12 cellular contexts compared by ENCODE assay signal in the genomic region with DNA sequence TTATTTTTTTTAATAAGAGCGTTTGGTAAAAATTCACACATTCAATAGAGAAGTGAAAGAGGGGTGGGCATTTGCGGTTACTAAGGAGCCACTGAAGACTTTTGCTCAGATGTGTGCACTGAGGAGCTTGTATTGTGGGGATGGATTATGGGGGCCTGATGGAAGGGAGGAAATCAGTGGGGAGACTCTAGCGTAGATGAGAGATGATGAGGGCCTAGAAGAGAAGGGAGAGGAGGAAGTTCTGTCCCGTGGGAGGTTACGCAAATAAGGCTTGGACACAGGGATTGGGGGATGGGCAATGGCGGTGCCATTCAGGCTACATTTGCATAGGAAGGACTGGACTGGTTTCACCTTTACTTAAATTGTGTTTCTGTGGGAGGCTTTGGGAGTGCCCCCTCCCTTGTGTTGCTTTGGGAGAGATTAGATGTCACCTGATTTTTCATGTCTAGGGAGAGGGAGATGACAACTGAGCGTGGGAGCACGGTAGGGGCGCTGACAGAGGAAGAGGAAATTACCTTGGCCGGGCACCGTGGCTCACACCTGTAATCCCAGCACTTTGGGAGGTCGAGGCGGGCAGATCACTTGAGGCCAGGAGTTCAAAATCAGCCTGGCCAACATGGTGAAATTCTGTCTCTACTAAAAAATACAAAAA. TPM values are rescaled to one million over a fixed set of nuclear protein-coding genes. Genes with fewer than 3 reads are reported as not detected.
DNase-seq lines count a peak whose midpoint lies in the region; ATAC-seq and TF ChIP-seq lines count a peak whose summit lies in the region.
"Had no signal": no experiment of that assay in that cellular context is flagged by ENCODE, and none has a peak within 500 bp of the region (broad histone marks: within the 10 kb centered on the region; RNA-seq: fewer than 3 reads in every experiment).

No MANE protein-coding gene starts in this region.

- CTCF ChIA-PET in CD8-positive, alpha-beta memory T cell (lab: Charles Lee): interaction anchor here (1.0 to 1.6 kb wide), 5 partner anchors 9 to 24 kb away, joined by 3 to 4 read pairs (median 3); no protein-coding TSS in a partner anchor

- H3K36me3 Mint-ChIP-seq in CD8-positive, alpha-beta memory T cell: peaks cover 0 to 4% (median 0%) of the 10 kb centered on the region in 3 donors
- no peaks in the 10 kb centered on the region for H3K36me3 Mint-ChIP-seq in nephron (ENCODE audit: low read depth)

- H3K79me2 ChIP-seq in MM.1S (ENCODE audit: low read length): no peaks in the 10 kb centered on the region

- H3K4me3 ChIP-seq in CD8-positive, alpha-beta memory T cell (ENCODE audit: low read length): no peak overlapping the region
- H3K4me3 ChIP-seq in MM.1S (ENCODE audit: low read length) (no peak overlapping the region), adrenal gland (no peak overlapping the region)
- H3K4me3 ChIP-seq: coronary artery had no signal

- no peaks in the 10 kb centered on the region for H3K36me3 ChIP-seq in CD8-positive, alpha-beta memory T cell (ENCODE audit: insufficient read depth, low read length)
- H3K36me3 ChIP-seq in MM.1S (replicated peaks; ENCODE audit: insufficient read depth, low read length) (no peaks in the 10 kb centered on the region), adrenal gland (replicated peaks in 1 of 2) (no peaks in the 10 kb centered on the region)

- H3K9me3 Mint-ChIP-seq in CD8-positive, alpha-beta memory T cell: no peaks in the 10 kb centered on the region
- H3K9me3 Mint-ChIP-seq in nephron: no peaks in the 10 kb centered on the region

- peaks cover 18 to 28% (median 20%) of the 10 kb centered on the region in 3 donors for H3K4me1 Mint-ChIP-seq in CD8-positive, alpha-beta memory T cell
- H3K4me1 Mint-ChIP-seq in nephron: peaks cover 15% of the 10 kb centered on the region

- H3K27ac ChIP-seq in CD8-positive, alpha-beta memory T cell (ENCODE audit: low read depth, low read length): no peak overlapping the region
- H3K27ac ChIP-seq in MM.1S (ENCODE audit: low read length) (no peak overlapping the region), adrenal gland (peak overlapping the region in 1 of 5 donors; percentile 39)
- H3K27ac ChIP-seq: coronary artery had no signal

- POLR2A ChIA-PET in CD8-positive, alpha-beta memory T cell (lab: Charles Lee): interaction anchor here (1.4 kb wide), 1 partner anchor 11 kb away, joined by 4 read pairs; no protein-coding TSS in a partner anchor

- WGBS in adrenal gland, 4 donors: 56 to 62% (median 60%) methylated on average over 13 of the region's 13 CpGs

- H3F3A ChIP-seq in MM.1S (ENCODE audit: insufficient read depth, low read length): peaks cover 9% of the 10 kb centered on the region

- H4K20me1 ChIP-seq in MM.1S (ENCODE audit: insufficient read depth, low read length): no peaks in the 10 kb centered on the region

- H3K27ac Mint-ChIP-seq in CD8-positive, alpha-beta memory T cell: peak overlapping the region in 3 of 8 donors; percentile 6 to 76 (median 61)
- H3K27ac Mint-ChIP-seq in nephron: peak overlapping the region in 2 of 3 experiments; percentile 3 to 5

- no peak for TF ChIP-seq CTCF in MM.1S (IDR thresholded peaks at IDR 0.05; ENCODE audit: low read length)
- TF ChIP-seq CTCF in adrenal gland (IDR thresholded peaks at IDR 0.05): no peak
- TF ChIP-seq CTCF in nephron (IDR thresholded peaks at IDR 0.05; ENCODE audit: unreplicated experiment in 3 of 3): no peak

- H3K9me2 ChIP-seq in MM.1S (replicated peaks; ENCODE audit: insufficient read depth, low read length): no peaks in the 10 kb centered on the region

- no peak for DNase-seq in CD8-positive, alpha-beta memory T cell
- DNase-seq in MM.1S (no peak), adrenal gland (peak; percentile 34 to 66 (median 44)), middle frontal gyrus (ENCODE audit: extremely low spot score, low spot score) (no peak), retina (no peak)
- DNase-seq in stimulated activated naive CD4-positive, alpha-beta T cell (lab: John Stamatoyannopoulos, UW): no peak
- DNase-seq: activated T-cell treated with anti-CD3 and anti-CD28 coated beads, Interleukin-2, amount 50 U/mL, for 1 hour had no signal

- peak overlapping the region; percentile 1; the same call in 1 of the 2 replicates for H3K4me2 ChIP-seq in MM.1S (ENCODE audit: low read depth, low read length)

- peaks cover 9% of the 10 kb centered on the region for H3K4me1 ChIP-seq in CD8-positive, alpha-beta memory T cell (ENCODE audit: insufficient read depth, low read length)
- 0 out of 2 replicates have a peak, but pooled peaks cover 5% of the 10 kb centered on the region for H3K4me1 ChIP-seq in MM.1S (ENCODE audit: low read length)
- peaks cover 0 to 10% of the 10 kb centered on the region in 2 donors for H3K4me1 ChIP-seq in adrenal gland (replicated peaks in 1 of 2)

- no peak overlapping the region for H3K9ac ChIP-seq in MM.1S (ENCODE audit: low read length)

- H3K9me3 ChIP-seq in CD8-positive, alpha-beta memory T cell (ENCODE audit: low read length): no peaks in the 10 kb centered on the region
- H3K9me3 ChIP-seq in MM.1S (replicated peaks; ENCODE audit: insufficient read depth, low read length): no peaks in the 10 kb centered on the region
- H3K9me3 ChIP-seq in adrenal gland (replicated peaks in 1 of 3): no peaks in the 10 kb centered on the region

- no peak for TF ChIP-seq POLR2A in adrenal gland (IDR thresholded peaks at IDR 0.05)

- peak overlapping the region in 4 of 7 donors; percentile 1 to 54 (median 27) for H3K4me3 Mint-ChIP-seq in CD8-positive, alpha-beta memory T cell
- H3K4me3 Mint-ChIP-seq in nephron: peak overlapping the region; percentile 46 to 54 (median 53)

- ATAC-seq in HG02678 (IDR thresholded peaks at IDR 0.05; ENCODE audit: unreplicated experiment): no peak

- no peaks in the 10 kb centered on the region for H3K27me3 ChIP-seq in CD8-positive, alpha-beta memory T cell (ENCODE audit: insufficient read depth, low read length, poor library complexity, severe bottlenecking)
- H3K27me3 ChIP-seq in MM.1S (replicated peaks; ENCODE audit: insufficient read depth, low read length) (no peaks in the 10 kb centered on the region; the same call in 1 of the 2 replicates), adrenal gland (no peaks in the 10 kb centered on the region)

- no peaks in the 10 kb centered on the region for H3K27me3 Mint-ChIP-seq in CD8-positive, alpha-beta memory T cell
- peaks cover 19% of the 10 kb centered on the region for H3K27me3 Mint-ChIP-seq in nephron (ENCODE audit: low read depth)

- H2AFZ ChIP-seq in MM.1S (ENCODE audit: low read length): no peak overlapping the region

- intact Hi-C loops in adrenal gland (cut with DNase I): no loop called here

RNA-seq across cellular contexts. Expression of a gene that starts 2.2 kb away (rescaled TPM):
- 1 to 10 TPM; 6.7 to 7.4 TPM for total RNA-seq in CD8-positive, alpha-beta memory T cell
- polyA plus RNA-seq in CD8-positive, alpha-beta memory T cell: 6.1 TPM
- total RNA-seq in adrenal gland: 10 to 100 TPM; 24.3 to 48.9 (median 34.0) TPM
- 10 to 100 TPM in 1 of 3 donors, 1 to 10 TPM in 2; 5.9 to 18.2 (median 9.7) TPM for polyA plus RNA-seq in adrenal gland

RNA-seq across cellular contexts. Expression of a gene that starts 31.0 kb away (rescaled TPM):
- not detected for total RNA-seq in CD8-positive, alpha-beta memory T cell
- polyA plus RNA-seq in CD8-positive, alpha-beta memory T cell: not detected
- total RNA-seq in adrenal gland: 1 to 10 TPM in 4 of 8 donors, under 1 TPM in 1, not detected in 3; 0.96 to 1.7 (median 1.4) TPM
- polyA plus RNA-seq in adrenal gland: 1 to 10 TPM; 1.2 to 9.5 (median 5.2) TPM
- total RNA-seq: G401, temporal lobe had no signal

Comparison
In these comparisons a context has a peak if more than half of its experiments do, and no peak if none do; other contexts are left out.
1. DNase-seq: peak in adrenal gland (7 of 7); none in CD8-positive, alpha-beta memory T cell (0 of 5), MM.1S (single experiment), middle frontal gyrus (single experiment), retina (single experiment) and stimulated activated naive CD4-positive, alpha-beta T cell (0 of 6).